ENCODE assay signal across 3 cellular contexts in genomic region chr3:53790470-53790869, GRCh38.
"Had no signal": no experiment of that assay in that cellular context is flagged by ENCODE, and none has a peak within 500 bp of the region (broad histone marks: within the 10 kb centered on the region; RNA-seq: fewer than 3 reads in every experiment).

No MANE protein-coding gene starts in this region.

- H3K4me3 ChIP-seq: GM12878 had no signal

- ATAC-seq: GM12878 had no signal

- DNase-seq: GDM1, GF-D8 had no signal
